ENCODE assay signal across 23 cellular contexts in genomic region chr3:186693843-186694242, GRCh38. TPM values are rescaled to one million over a fixed set of nuclear protein-coding genes. Genes with fewer than 3 reads are reported as not detected.
A peak's percentile ranks its signal among the peaks of the same experiment; 100 is the strongest.
DNase-seq lines count a peak whose midpoint lies in the region; ATAC-seq, FAIRE-seq and TF ChIP-seq lines count a peak whose summit lies in the region.
"Had no signal": no experiment of that assay in that cellular context is flagged by ENCODE, and none has a peak within 500 bp of the region (broad histone marks: within the 10 kb centered on the region; RNA-seq: fewer than 3 reads in every experiment).

No MANE protein-coding gene starts in this region.

- no peaks in the 10 kb centered on the region for H3K9me1 ChIP-seq in K562 (ENCODE audit: control insufficient read depth, insufficient read depth, low read length)

- DNase-seq in Caki2 (ENCODE audit: low read depth): peak; percentile 30
- no peak for DNase-seq in K562 (ENCODE audit: extremely low read depth in 1 of 4, low spot score in 3 of 4)
- no peak for DNase-seq in left lung
- DNase-seq in small intestine: peak; percentile 12
- no peak for DNase-seq in HAP-1 (ENCODE audit: low spot score in 2 of 2)
- DNase-seq: 8988T; CD4-positive, alpha-beta memory T cell; DMS 273 treated with DMSO at 0.1 percent for 48 hours; DMS53; DND-41; EL; H9 had no signal

- no peak overlapping the region for H3K27ac ChIP-seq in K562 (ENCODE audit: extremely low read depth, low read depth, low read length)
- H3K27ac ChIP-seq in left lung: no peak overlapping the region
- no peak overlapping the region for H3K27ac ChIP-seq in small intestine (ENCODE audit: low read depth in 1 of 2, low read length in 1 of 2)
- H3K27ac ChIP-seq: BLaER1, HL-60 had no signal

- TF ChIP-seq CTCF in K562 (IDR thresholded peaks at IDR 0.05 in 2 of 3, conservative IDR thresholded peaks at IDR 0.05 in 1 of 3; ENCODE audit: insufficient read depth in 2 of 3, low read depth in 1 of 3, low read length in 3 of 3): no peak
- TF ChIP-seq CTCF in left lung (IDR thresholded peaks at IDR 0.05): no peak

- H3K9ac ChIP-seq in K562 (ENCODE audit: insufficient read depth in 1 of 2, low read depth in 2 of 2, low read length in 2 of 2): no peak overlapping the region
- H3K9ac ChIP-seq: BLaER1 had no signal

- POLR2A ChIA-PET in K562 (lab: Yijun Ruan, JAX): no interaction called here

- H3K36me3 ChIP-seq in K562 (ENCODE audit: control insufficient read depth, insufficient read depth, low read length) (no peaks in the 10 kb centered on the region), left lung (no peaks in the 10 kb centered on the region), small intestine (ENCODE audit: control insufficient read depth in 2 of 2, insufficient read depth in 2 of 2, low read length in 2 of 2) (no peaks in the 10 kb centered on the region), HAP-1 (replicated peaks) (no peaks in the 10 kb centered on the region)
- H3K36me3 ChIP-seq: BLaER1 had no signal

- H3K4me3 ChIP-seq in K562 (no peak overlapping the region), left lung (no peak overlapping the region), small intestine (ENCODE audit: low read depth in 1 of 2, low read length in 2 of 2) (no peak overlapping the region), HAP-1 (no peak overlapping the region)
- H3K4me3 ChIP-seq: BLaER1, GM12878 had no signal

- in situ Hi-C loops in Caki2 (cut with HindIII; ENCODE audit: low pct_unique_long_range_greater_than_20kb, low sequenced_read_pairs): no loop called here
- in situ Hi-C loops in K562 (cut with MboI): no loop called here
- in situ Hi-C loops in HAP-1 (cut with MboI; ENCODE audit: low sequenced_read_pairs): no loop called here

- no peak for FAIRE-seq in K562 (lab: Jason Lieb, UNC)
- no peak for FAIRE-seq in small intestine (lab: Jason Lieb, UNC)
- FAIRE-seq: GM12878, H1 had no signal

- no peak overlapping the region for H3K4me2 ChIP-seq in K562 (ENCODE audit: insufficient read depth, low read length)
- H3K4me2 ChIP-seq: BLaER1 had no signal

- TF ChIP-seq POLR2A in K562 (conservative IDR thresholded peaks at IDR 0.05): no peak

- no peak for TF ChIP-seq EP300 in K562 (IDR thresholded peaks at IDR 0.05; ENCODE audit: low read length)

- intact Hi-C loops in K562 (cut with micrococcal nuclease): no loop called here
- intact Hi-C loops in left lung (cut with DNase I): no loop called here

- peaks cover 8 to 21% of the 10 kb centered on the region in 2 experiments for H3K27me3 ChIP-seq in K562 (ENCODE audit: control insufficient read depth in 2 of 2, insufficient read depth in 2 of 2, low read length in 2 of 2)
- no peaks in the 10 kb centered on the region for H3K27me3 ChIP-seq in left lung
- H3K27me3 ChIP-seq in small intestine (ENCODE audit: control insufficient read depth in 2 of 2, insufficient read depth in 2 of 2, low read length in 2 of 2): peaks cover 0 to 3% of the 10 kb centered on the region in 2 donors
- peaks cover 9% of the 10 kb centered on the region; the same call in 1 of the 2 replicates for H3K27me3 ChIP-seq in HAP-1 (ENCODE audit: low read depth)
- H3K27me3 ChIP-seq: BLaER1 had no signal

- TF ChIP-seq RAD21 in K562 (CRISPR knock-in tag; conservative IDR thresholded peaks at IDR 0.05 in 1 of 2, IDR thresholded peaks at IDR 0.05 in 1 of 2): no peak

- H3K4me1 ChIP-seq in K562 (replicated peaks in 1 of 2; ENCODE audit: control insufficient read depth in 2 of 2, insufficient read depth in 2 of 2, low read length in 2 of 2): peaks cover 0 to 3% of the 10 kb centered on the region in 2 experiments; a peak in 2 of 5 replicates
- H3K4me1 ChIP-seq in left lung: no peaks in the 10 kb centered on the region
- H3K4me1 ChIP-seq in small intestine (ENCODE audit: control insufficient read depth in 2 of 2, insufficient read depth in 1 of 2, low read depth in 1 of 2, low read length in 1 of 2): no peaks in the 10 kb centered on the region
- H3K4me1 ChIP-seq in HAP-1: no peaks in the 10 kb centered on the region
- H3K4me1 ChIP-seq: BLaER1 had no signal

- H3K9me3 ChIP-seq in K562 (replicated peaks; ENCODE audit: control insufficient read depth, insufficient read depth, low read depth, low read length) (no peaks in the 10 kb centered on the region), left lung (no peaks in the 10 kb centered on the region), small intestine (ENCODE audit: control insufficient read depth, low read depth) (no peaks in the 10 kb centered on the region), HAP-1 (no peaks in the 10 kb centered on the region)
- H3K9me3 ChIP-seq: BLaER1 had no signal

- CTCF ChIA-PET in K562 (lab: Yijun Ruan, JAX; ENCODE audit: low intra/inter-chr PET ratio): no interaction called here

- ATAC-seq in K562: no peak
- ATAC-seq in left lung: peak; percentile 78
- no peak for ATAC-seq in HG03159 (IDR thresholded peaks at IDR 0.05; ENCODE audit: unreplicated experiment)
- ATAC-seq in HG02610 (IDR thresholded peaks at IDR 0.05; ENCODE audit: unreplicated experiment): no peak
- ATAC-seq: GM12878 had no signal

- 36% methylated on average over 3 of the region's 3 CpGs for WGBS in K562 (ENCODE audit: insufficient coverage, low coverage, missing lambda C conversion rate)
- WGBS in small intestine, 3 donors: 18 to 60% (median 32%) methylated on average over 3 of the region's 3 CpGs

- H3K79me2 ChIP-seq in K562 (ENCODE audit: control insufficient read depth, insufficient read depth, low read length): no peaks in the 10 kb centered on the region

- H4K20me1 ChIP-seq in K562 (replicated peaks; ENCODE audit: control insufficient read depth, insufficient read depth, low read length): no peaks in the 10 kb centered on the region
- H4K20me1 ChIP-seq: BLaER1 had no signal

- no TSS peak for BruUV-seq in K562 (replicated peaks; lab: Mats Ljungman, UMichigan)

- no peak overlapping the region for H2AFZ ChIP-seq in K562 (ENCODE audit: low read depth, low read length)

RNA-seq across cellular contexts. Expression of gene KNG1, which starts 23.3 kb away (rescaled TPM):
- total RNA-seq in Caki2 (2014; rRNA removed; shearing (Covaris generic); ENCODE audit: low replicate concordance): not detected in 2 replicates
- total RNA-seq in K562 (2011; cell fraction: chromatin; rRNA removed; ENCODE audit: low replicate concordance): not detected in 2 replicates
- total RNA-seq in K562 (2011; cell fraction: nucleolus; rRNA removed): not detected in 2 replicates
- total RNA-seq in K562 (2011; cell fraction: nucleoplasm; rRNA removed): not detected in 2 replicates
- not detected in 2 replicates for total RNA-seq in K562 (2014; rRNA removed)
- total RNA-seq in K562 (2014; rRNA removed; fragmentation: Illumina TruSeq; extraction: Trizol): not detected in 2 replicates
- total RNA-seq in K562 (2015; rRNA removed; fragmentation: Illumina TruSeq; extraction: Trizol): not detected in 2 replicates
- 0.07 and 0.09 TPM in 2 replicates for total RNA-seq in K562 (2021)
- not detected in 2 replicates for polyA plus RNA-seq in K562 (2011; rRNA removed)
- polyA plus RNA-seq in K562 (2011; cell fraction: cytosol; rRNA removed): not detected in 2 replicates
- polyA plus RNA-seq in K562 (2011; cell fraction: nucleus; rRNA removed): not detected in 2 replicates
- polyA plus RNA-seq in K562 (2012): not detected in 2 replicates
- not detected in 2 replicates for polyA plus RNA-seq in K562 (2014; fragmentation: Illumina TruSeq; extraction: Trizol)
- not detected for polyA plus RNA-seq in K562 (2014; fragmentation: Nextera tagmentation; extraction: Ambion mirVana)
- not detected in 2 replicates for polyA plus RNA-seq in K562 (2014; rRNA removed)
- not detected in 2 replicates for polyA minus RNA-seq in K562 (2011; rRNA and poly(A)+ RNA removed)
- not detected in 2 replicates for polyA minus RNA-seq in K562 (2011; cell fraction: cytosol; rRNA and poly(A)+ RNA removed)
- polyA minus RNA-seq in K562 (2011; cell fraction: nucleus; rRNA and poly(A)+ RNA removed): not detected in 2 replicates
- not detected for total RNA-seq in left lung
- polyA plus RNA-seq in small intestine: not detected
- total RNA-seq: A673; CD4-positive, alpha-beta memory T cell; G401; H1; H9; HT1080 had no signal
- polyA plus RNA-seq: AG04450; CD14-positive monocyte; CD4-positive, alpha-beta memory T cell; GM12878 had no signal

RNA-seq across cellular contexts. Expression of gene HRG, which starts 28.0 kb away (rescaled TPM):
- not detected in 2 replicates for total RNA-seq in Caki2 (2014; rRNA removed; shearing (Covaris generic); ENCODE audit: low replicate concordance)
- total RNA-seq in K562 (2011; cell fraction: chromatin; rRNA removed; ENCODE audit: low replicate concordance): not detected in 2 replicates
- not detected in 2 replicates for total RNA-seq in K562 (2011; cell fraction: nucleolus; rRNA removed)
- total RNA-seq in K562 (2011; cell fraction: nucleoplasm; rRNA removed): not detected in 2 replicates
- total RNA-seq in K562 (2014; rRNA removed): not detected in 2 replicates
- not detected in 2 replicates for total RNA-seq in K562 (2014; rRNA removed; fragmentation: Illumina TruSeq; extraction: Trizol)
- not detected in 2 replicates for total RNA-seq in K562 (2015; rRNA removed; fragmentation: Illumina TruSeq; extraction: Trizol)
- not detected in 2 replicates for total RNA-seq in K562 (2021)
- not detected in 2 replicates for polyA plus RNA-seq in K562 (2011; rRNA removed)
- polyA plus RNA-seq in K562 (2011; cell fraction: cytosol; rRNA removed): not detected in 2 replicates
- polyA plus RNA-seq in K562 (2011; cell fraction: nucleus; rRNA removed): not detected in 2 replicates
- 0.04 TPM in 1 of 2 replicates, not detected in the other for polyA plus RNA-seq in K562 (2012)
- not detected in 2 replicates for polyA plus RNA-seq in K562 (2014; fragmentation: Illumina TruSeq; extraction: Trizol)
- not detected for polyA plus RNA-seq in K562 (2014; fragmentation: Nextera tagmentation; extraction: Ambion mirVana)
- not detected in 2 replicates for polyA plus RNA-seq in K562 (2014; rRNA removed)
- not detected in 2 replicates for polyA minus RNA-seq in K562 (2011; rRNA and poly(A)+ RNA removed)
- polyA minus RNA-seq in K562 (2011; cell fraction: cytosol; rRNA and poly(A)+ RNA removed): not detected in 2 replicates
- not detected in 2 replicates for polyA minus RNA-seq in K562 (2011; cell fraction: nucleus; rRNA and poly(A)+ RNA removed)
- total RNA-seq in left lung: not detected
- not detected for polyA plus RNA-seq in small intestine
- total RNA-seq: A673; CD4-positive, alpha-beta memory T cell; G401; H9 had no signal
- polyA plus RNA-seq: AG04450; CD14-positive monocyte; CD4-positive, alpha-beta memory T cell; GM12878 had no signal

RNA-seq across cellular contexts. Expression of gene FETUB, which starts 53.6 kb away (rescaled TPM):
- not detected in 2 replicates for total RNA-seq in Caki2 (2014; rRNA removed; shearing (Covaris generic); ENCODE audit: low replicate concordance)
- not detected in 2 replicates for total RNA-seq in K562 (2011; cell fraction: chromatin; rRNA removed; ENCODE audit: low replicate concordance)
- not detected in 2 replicates for total RNA-seq in K562 (2011; cell fraction: nucleolus; rRNA removed)
- not detected in 2 replicates for total RNA-seq in K562 (2011; cell fraction: nucleoplasm; rRNA removed)
- not detected in 2 replicates for total RNA-seq in K562 (2014; rRNA removed)
- total RNA-seq in K562 (2014; rRNA removed; fragmentation: Illumina TruSeq; extraction: Trizol): not detected in 2 replicates
- total RNA-seq in K562 (2015; rRNA removed; fragmentation: Illumina TruSeq; extraction: Trizol): not detected in 2 replicates
- not detected in 2 replicates for total RNA-seq in K562 (2021)
- polyA plus RNA-seq in K562 (2011; rRNA removed): not detected in 2 replicates
- not detected in 2 replicates for polyA plus RNA-seq in K562 (2011; cell fraction: cytosol; rRNA removed)
- polyA plus RNA-seq in K562 (2011; cell fraction: nucleus; rRNA removed): not detected in 2 replicates
- not detected in 2 replicates for polyA plus RNA-seq in K562 (2012)
- polyA plus RNA-seq in K562 (2014; fragmentation: Illumina TruSeq; extraction: Trizol): not detected in 2 replicates
- not detected for polyA plus RNA-seq in K562 (2014; fragmentation: Nextera tagmentation; extraction: Ambion mirVana)
- polyA plus RNA-seq in K562 (2014; rRNA removed): not detected in 2 replicates
- not detected in 2 replicates for polyA minus RNA-seq in K562 (2011; rRNA and poly(A)+ RNA removed)
- not detected in 2 replicates for polyA minus RNA-seq in K562 (2011; cell fraction: cytosol; rRNA and poly(A)+ RNA removed)
- not detected in 2 replicates for polyA minus RNA-seq in K562 (2011; cell fraction: nucleus; rRNA and poly(A)+ RNA removed)
- not detected for total RNA-seq in left lung
- polyA plus RNA-seq in small intestine: not detected
- total RNA-seq: A673; CD4-positive, alpha-beta memory T cell; G401; GM12878; H1; H9 had no signal
- polyA plus RNA-seq: AG04450; CD14-positive monocyte; CD4-positive, alpha-beta memory T cell; GM12878 had no signal

Comparison
In these comparisons a context has a peak if more than half of its experiments do, and no peak if none do; other contexts are left out.
1. DNase-seq: peak in Caki2 (single experiment) and small intestine (single experiment); none in K562 (0 of 4), left lung (0 of 2) and HAP-1 (0 of 2).